15 cellular contexts compared by ENCODE assay signal in genomic region chr10:17212802-17213204, GRCh38. TPM values are rescaled to one million over a fixed set of nuclear protein-coding genes. Genes with fewer than 3 reads are reported as not detected.
DNase-seq lines count a peak whose midpoint lies in the region; ATAC-seq lines count a peak whose summit lies in the region.
"Had no signal": no experiment of that assay in that cellular context is flagged by ENCODE, and none has a peak within 500 bp of the region (broad histone marks: within the 10 kb centered on the region; RNA-seq: fewer than 3 reads in every experiment).

No MANE protein-coding gene starts in this region.

- H3K27ac Mint-ChIP-seq in stimulated activated naive CD8-positive, alpha-beta T cell treated with anti-CD3 and anti-CD28 coated beads, Interleukin-15, Interleukin-2, amounts not matched to agents 100 ng/mL and 50 ng/mL, for 24 hours = peak overlapping the region; percentile 33
- H3K27ac Mint-ChIP-seq in stimulated activated naive CD8-positive, alpha-beta T cell treated with anti-CD3 and anti-CD28 coated beads, Interleukin-15, amount 100 ng/mL, for 72 hours = no peak overlapping the region
- H3K27ac Mint-ChIP-seq in immature natural killer cell = peak overlapping the region in 4 of 6 donors; percentile 30 to 86 (median 56)
- H3K27ac Mint-ChIP-seq: progenitor cell of endocrine pancreas had no signal

- no peak overlapping the region for H3K4me3 Mint-ChIP-seq in stimulated activated naive CD8-positive, alpha-beta T cell treated with anti-CD3 and anti-CD28 coated beads, Interleukin-15, Interleukin-2, amounts not matched to agents 100 ng/mL and 50 ng/mL, for 24 hours
- H3K4me3 Mint-ChIP-seq in stimulated activated naive CD8-positive, alpha-beta T cell treated with anti-CD3 and anti-CD28 coated beads, Interleukin-15, amount 100 ng/mL, for 72 hours = no peak overlapping the region
- H3K4me3 Mint-ChIP-seq in immature natural killer cell = no peak overlapping the region

- ATAC-seq in stimulated activated naive CD8-positive, alpha-beta T cell treated with anti-CD3 and anti-CD28 coated beads, Interleukin-15, amount 100 ng/mL, for 72 hours = no peak
- no peak for ATAC-seq in HG03460 (IDR thresholded peaks at IDR 0.05; ENCODE audit: unreplicated experiment)
- ATAC-seq in GM21423 (IDR thresholded peaks at IDR 0.05; ENCODE audit: unreplicated experiment) = no peak
- ATAC-seq: body of pancreas had no signal

- no peaks in the 10 kb centered on the region for H3K9me3 Mint-ChIP-seq in stimulated activated naive CD8-positive, alpha-beta T cell treated with anti-CD3 and anti-CD28 coated beads, Interleukin-15, Interleukin-2, amounts not matched to agents 100 ng/mL and 50 ng/mL, for 24 hours
- no peaks in the 10 kb centered on the region for H3K9me3 Mint-ChIP-seq in stimulated activated naive CD8-positive, alpha-beta T cell treated with anti-CD3 and anti-CD28 coated beads, Interleukin-15, amount 100 ng/mL, for 72 hours
- no peaks in the 10 kb centered on the region for H3K9me3 Mint-ChIP-seq in immature natural killer cell

- peaks cover 5% of the 10 kb centered on the region for H3K36me3 Mint-ChIP-seq in stimulated activated naive CD8-positive, alpha-beta T cell treated with anti-CD3 and anti-CD28 coated beads, Interleukin-15, Interleukin-2, amounts not matched to agents 100 ng/mL and 50 ng/mL, for 24 hours (ENCODE audit: low read depth)
- H3K36me3 Mint-ChIP-seq in immature natural killer cell = peaks cover 0 to 9% (median 4%) of the 10 kb centered on the region in 3 donors

- no peak for DNase-seq in stimulated activated naive CD8-positive, alpha-beta T cell treated with anti-CD3 and anti-CD28 coated beads, Interleukin-15, amount 100 ng/mL, for 72 hours
- DNase-seq in OCI-M1 (lab: John Stamatoyannopoulos, UW) (peak; percentile 49), immature natural killer cell (no peak), G401 (ENCODE audit: low spot score) (no peak), T-helper 9 cell (no peak)
- DNase-seq: body of pancreas; DMS153; foreskin fibroblast; NCI-H345; stimulated activated CD4-positive, alpha-beta T cell treated with anti-CD3 and anti-CD28 coated beads, Interleukin-15, amount 100 ng/mL, for 24 hours; testis had no signal

- no peaks in the 10 kb centered on the region for H3K27me3 Mint-ChIP-seq in stimulated activated naive CD8-positive, alpha-beta T cell treated with anti-CD3 and anti-CD28 coated beads, Interleukin-15, Interleukin-2, amounts not matched to agents 100 ng/mL and 50 ng/mL, for 24 hours
- no peaks in the 10 kb centered on the region for H3K27me3 Mint-ChIP-seq in stimulated activated naive CD8-positive, alpha-beta T cell treated with anti-CD3 and anti-CD28 coated beads, Interleukin-15, amount 100 ng/mL, for 72 hours
- peaks cover 0 to 3% (median 0%) of the 10 kb centered on the region in 3 donors for H3K27me3 Mint-ChIP-seq in immature natural killer cell (ENCODE audit: low read depth in 3 of 3)
- H3K27me3 Mint-ChIP-seq: progenitor cell of endocrine pancreas had no signal

- in situ Hi-C loops in G401 (cut with HindIII; ENCODE audit: low sequenced_read_pairs) = no loop called here

- peaks cover 44% of the 10 kb centered on the region for H3K4me1 Mint-ChIP-seq in stimulated activated naive CD8-positive, alpha-beta T cell treated with anti-CD3 and anti-CD28 coated beads, Interleukin-15, Interleukin-2, amounts not matched to agents 100 ng/mL and 50 ng/mL, for 24 hours (ENCODE audit: low read depth)
- peaks cover 56% of the 10 kb centered on the region for H3K4me1 Mint-ChIP-seq in stimulated activated naive CD8-positive, alpha-beta T cell treated with anti-CD3 and anti-CD28 coated beads, Interleukin-15, amount 100 ng/mL, for 72 hours
- H3K4me1 Mint-ChIP-seq in immature natural killer cell = peaks cover 13 to 20% of the 10 kb centered on the region in 2 donors

RNA-seq across cellular contexts. Expression of gene TRDMT1, which starts 11.3 kb away (rescaled TPM):
- polyA plus RNA-seq in immature natural killer cell = 1 to 10 TPM; 1.4 to 7.8 (median 3.6) TPM
- total RNA-seq in G401 (2014; rRNA removed; shearing (Covaris generic)) = 3.2 and 6.8 TPM in 2 replicates

RNA-seq across cellular contexts. Expression of gene VIM, which starts 15.2 kb away (rescaled TPM):
- polyA plus RNA-seq in immature natural killer cell = 100 to 1,000 TPM in 2 of 3 donors, 10 to 100 TPM in 1; 61.5 to 183 (median 142) TPM
- total RNA-seq in G401 (2014; rRNA removed; shearing (Covaris generic)) = 1,486 and 1,494 TPM in 2 replicates

Comparison
In these comparisons a context has a peak if more than half of its experiments do, and no peak if none do; other contexts are left out.
1. H3K27ac Mint-ChIP-seq: peak in stimulated activated naive CD8-positive, alpha-beta T cell treated with anti-CD3 and anti-CD28 coated beads, Interleukin-15, Interleukin-2, amounts not matched to agents 100 ng/mL and 50 ng/mL, for 24 hours (single experiment) and immature natural killer cell (4 of 6); none in stimulated activated naive CD8-positive, alpha-beta T cell treated with anti-CD3 and anti-CD28 coated beads, Interleukin-15, amount 100 ng/mL, for 72 hours (0 of 2).